9 cellular contexts compared by ENCODE assay signal in genomic region chr16:71927383-71927782, GRCh38. TPM values are rescaled to one million over a fixed set of nuclear protein-coding genes. Genes with fewer than 3 reads are reported as not detected.
A peak's percentile ranks its signal among the peaks of the same experiment; 100 is the strongest.
DNase-seq lines count a peak whose midpoint lies in the region; ATAC-seq and TF ChIP-seq lines count a peak whose summit lies in the region.
"Had no signal": no experiment of that assay in that cellular context is flagged by ENCODE, and none has a peak within 500 bp of the region (broad histone marks: within the 10 kb centered on the region; RNA-seq: fewer than 3 reads in every experiment).

No MANE protein-coding gene starts in this region.

- no peak for TF ChIP-seq CTCF in thoracic aorta (IDR thresholded peaks at IDR 0.05)

- peak; percentile 83 for ATAC-seq in thoracic aorta (ENCODE audit: insufficient number of reproducible peaks, low FRiP score, low read depth)
- ATAC-seq in HG03378 (IDR thresholded peaks at IDR 0.05; ENCODE audit: unreplicated experiment): no peak

- DNase-seq in NCI-H2196 (lab: John Stamatoyannopoulos, UW; ENCODE audit: unreplicated experiment) (peak; percentile 26), NCI-H2196 treated with DMSO at 0.1 percent for 48 hours (lab: John Stamatoyannopoulos, UW; ENCODE audit: unreplicated experiment) (no peak), adipocyte (ENCODE audit: low read depth) (peak; percentile 88), islet precursor cell (peak; percentile 89), thoracic aorta (ENCODE audit: low spot score) (peak; percentile 33), NCI-H748 treated with DMSO at 0.1 percent for 48 hours (lab: John Stamatoyannopoulos, UW) (no peak)
- no peak for DNase-seq in NK-92 treated with Interleukin-12 subunit alpha and Interleukin-12 subunit beta, amount 100 ng/mL, for 24 hours (lab: John Stamatoyannopoulos, UW)

- peaks cover 79% of the 10 kb centered on the region for H3K36me3 ChIP-seq in adipocyte (ENCODE audit: control insufficient read depth, insufficient read depth, low read length, severe bottlenecking)
- peaks cover 40% of the 10 kb centered on the region for H3K36me3 ChIP-seq in thoracic aorta

- H3K4me3 ChIP-seq in adipocyte (ENCODE audit: low read length) (peak overlapping the region; percentile 32), thoracic aorta (no peak overlapping the region)
- H3K4me3 ChIP-seq: A549 had no signal

- H3K4me1 ChIP-seq in adipocyte (ENCODE audit: control insufficient read depth, insufficient read depth, low read length) (peaks cover 48% of the 10 kb centered on the region), thoracic aorta (ENCODE audit: control insufficient read depth in 1 of 2, low read depth in 2 of 2) (peaks cover 27 to 64% of the 10 kb centered on the region in 2 donors)

- peak overlapping the region; percentile 64 for H3K9ac ChIP-seq in adipocyte (ENCODE audit: low read length)

- no peaks in the 10 kb centered on the region for H3K9me3 ChIP-seq in adipocyte (ENCODE audit: control insufficient read depth, low read length)
- no peaks in the 10 kb centered on the region for H3K9me3 ChIP-seq in thoracic aorta
- H3K9me3 ChIP-seq: A549 had no signal

- peak overlapping the region; percentile 62 to 79 for H3K27ac ChIP-seq in thoracic aorta
- H3K27ac ChIP-seq: A549 had no signal

- H3K27me3 ChIP-seq in adipocyte (replicated peaks; ENCODE audit: control insufficient read depth, insufficient read depth, low read length): no peaks in the 10 kb centered on the region
- H3K27me3 ChIP-seq in thoracic aorta (replicated peaks; ENCODE audit: insufficient read depth): no peaks in the 10 kb centered on the region

RNA-seq across cellular contexts. Expression of gene IST1, which starts 32.1 kb away (rescaled TPM):
- total RNA-seq in thoracic aorta: 100 to 1,000 TPM; 154 to 181 TPM

RNA-seq across cellular contexts. Expression of gene ZNF821, which starts 43.4 kb away (rescaled TPM):
- total RNA-seq in thoracic aorta: 1 to 10 TPM; 5.7 to 6.3 TPM

Comparison
In these comparisons a context has a peak if more than half of its experiments do, and no peak if none do; other contexts are left out.
1. DNase-seq: peak in NCI-H2196 (single experiment), adipocyte (single experiment), islet precursor cell (single experiment) and thoracic aorta (single experiment); none in NCI-H2196 treated with DMSO at 0.1 percent for 48 hours (single experiment), NK-92 treated with Interleukin-12 subunit alpha and Interleukin-12 subunit beta, amount 100 ng/mL, for 24 hours (single experiment) and NCI-H748 treated with DMSO at 0.1 percent for 48 hours (single experiment).